13 cellular contexts compared by ENCODE assay signal in the genomic region with DNA sequence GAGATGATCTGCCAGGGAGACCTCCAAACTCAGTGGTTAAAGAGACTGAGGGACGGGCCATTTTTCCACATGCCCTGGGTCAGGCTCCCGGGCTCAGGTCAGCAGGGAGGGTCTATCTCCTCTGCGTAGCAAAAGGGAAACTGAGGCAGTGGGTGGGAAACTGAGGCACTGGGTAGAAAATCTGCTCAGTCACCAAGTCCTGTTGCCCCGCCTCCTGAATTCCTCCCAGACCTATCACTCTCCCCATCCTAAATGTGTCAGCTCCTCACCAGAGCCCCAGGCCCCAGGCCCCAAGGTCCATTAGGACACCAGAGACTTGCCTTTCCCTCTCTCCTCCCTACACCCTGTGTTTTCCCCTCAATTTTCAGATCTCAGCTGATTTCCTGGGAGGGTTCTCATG. TPM values are rescaled to one million over a fixed set of nuclear protein-coding genes. Genes with fewer than 3 reads are reported as not detected.
DNase-seq lines count a peak whose midpoint lies in the region; ATAC-seq and TF ChIP-seq lines count a peak whose summit lies in the region.
"Had no signal": no experiment of that assay in that cellular context is flagged by ENCODE, and none has a peak within 500 bp of the region (broad histone marks: within the 10 kb centered on the region; RNA-seq: fewer than 3 reads in every experiment).

No MANE protein-coding gene starts in this region.

- peaks cover 38% of the 10 kb centered on the region for H3K36me3 ChIP-seq in BE2C
- H3K36me3 ChIP-seq in naive thymus-derived CD4-positive, alpha-beta T cell (ENCODE audit: control insufficient read depth in 2 of 3, insufficient read depth in 3 of 3, low read length in 3 of 3): peaks cover 0 to 39% (median 0%) of the 10 kb centered on the region in 3 experiments

- H3K27ac Mint-ChIP-seq in activated T-helper 2 cell treated with anti-CD3 and anti-CD28 coated beads, Interferon-gamma antibody, Interleukin-2, Interleukin-4, amounts not matched to agents 10 μg/mL and 5 μg/mL and 100 μg/mL, durations not matched to agents 14 hours and 24 hours and 36 hours: no peak overlapping the region
- H3K27ac Mint-ChIP-seq in naive thymus-derived CD4-positive, alpha-beta T cell: peak overlapping the region in 8 of 9 donors; percentile 64 to 95 (median 86)

- intact Hi-C loops in activated T-helper 2 cell treated with anti-CD3 and anti-CD28 coated beads, Interferon-gamma antibody, Interleukin-2, Interleukin-4, amounts not matched to agents 10 μg/mL and 5 μg/mL and 100 μg/mL, durations not matched to agents 14 hours and 24 hours and 36 hours (cut with micrococcal nuclease): no loop called here
- intact Hi-C loops in naive thymus-derived CD4-positive, alpha-beta T cell (cut with micrococcal nuclease): loop anchor here (5.0 to 10.0 kb wide), 4 partner anchors 51 to 1111 kb away; partner anchors contain the start of gene PNPLA6 (in 1 of the 2)

- POLR2A ChIA-PET in naive thymus-derived CD4-positive, alpha-beta T cell (lab: Charles Lee): interaction anchor here (1.1 to 1.8 kb wide), 2 partner anchors 15 to 18 kb away, joined by 3 to 7 read pairs; partner anchors contain the start of genes NDUFA7 and RPS28

- TF ChIP-seq CTCF in BE2C (IDR thresholded peaks at IDR 0.05; ENCODE audit: low read depth, low read length): no peak

- H3K4me1 ChIP-seq in BE2C: peaks cover 3% of the 10 kb centered on the region; the same call in 1 of the 2 replicates
- peaks cover 20 to 22% of the 10 kb centered on the region in 2 donors for H3K4me1 ChIP-seq in naive thymus-derived CD4-positive, alpha-beta T cell (ENCODE audit: control insufficient read depth in 2 of 2, insufficient read depth in 2 of 2, low read length in 2 of 2)

- no peak for ATAC-seq in naive thymus-derived CD4-positive, alpha-beta T cell
- no peak for ATAC-seq in HG02970 (IDR thresholded peaks at IDR 0.05; ENCODE audit: low FRiP score, unreplicated experiment)

- H3K9me3 Mint-ChIP-seq in activated T-helper 2 cell treated with anti-CD3 and anti-CD28 coated beads, Interferon-gamma antibody, Interleukin-2, Interleukin-4, amounts not matched to agents 10 μg/mL and 5 μg/mL and 100 μg/mL, durations not matched to agents 14 hours and 24 hours and 36 hours: no peaks in the 10 kb centered on the region
- H3K9me3 Mint-ChIP-seq in naive thymus-derived CD4-positive, alpha-beta T cell: no peaks in the 10 kb centered on the region

- CTCF ChIA-PET in naive thymus-derived CD4-positive, alpha-beta T cell (lab: Charles Lee): interaction anchor here (0.6 kb wide), 1 partner anchor 271 kb away, joined by 3 read pairs; the partner anchor contains the start of gene MYO1F

- H3K9me3 ChIP-seq in BE2C: no peaks in the 10 kb centered on the region
- H3K9me3 ChIP-seq in naive thymus-derived CD4-positive, alpha-beta T cell (ENCODE audit: control insufficient read depth in 2 of 3, low read length in 3 of 3): no peaks in the 10 kb centered on the region

- peak; percentile 2 for DNase-seq in BE2C
- peak; percentile 10 for DNase-seq in HuH-7.5 (ENCODE audit: low spot score)
- DNase-seq in activated T-helper 2 cell treated with anti-CD3 and anti-CD28 coated beads, Interferon-gamma antibody, Interleukin-2, Interleukin-4, amounts not matched to agents 10 μg/mL and 5 μg/mL and 100 μg/mL, durations not matched to agents 14 hours and 24 hours and 36 hours (ENCODE audit: low spot score): no peak
- DNase-seq in naive thymus-derived CD4-positive, alpha-beta T cell: no peak
- DNase-seq in DMS53 treated with DMSO at 0.1 percent for 48 hours (lab: John Stamatoyannopoulos, UW; ENCODE audit: unreplicated experiment): no peak
- no peak for DNase-seq in NCI-H226
- no peak for DNase-seq in NOMO-1 (lab: John Stamatoyannopoulos, UW; ENCODE audit: unreplicated experiment in 2 of 2)
- DNase-seq: activated T-cell treated with anti-CD3 and anti-CD28 coated beads, Interleukin-2, amount 50 U/mL, for 1 hour; NCI-H510A treated with DMSO at 0.1 percent for 48 hours; nucleus accumbens; stimulated activated CD4-positive, alpha-beta T cell treated with anti-CD3 and anti-CD28 coated beads, Interleukin-4, amount 100 ng/mL, for 1 hour; SW 1271 had no signal

- peaks cover 19% of the 10 kb centered on the region for H3K4me1 Mint-ChIP-seq in activated T-helper 2 cell treated with anti-CD3 and anti-CD28 coated beads, Interferon-gamma antibody, Interleukin-2, Interleukin-4, amounts not matched to agents 10 μg/mL and 5 μg/mL and 100 μg/mL, durations not matched to agents 14 hours and 24 hours and 36 hours (ENCODE audit: low read depth)
- peaks cover 18 to 38% (median 35%) of the 10 kb centered on the region in 7 donors for H3K4me1 Mint-ChIP-seq in naive thymus-derived CD4-positive, alpha-beta T cell

- H3K36me3 Mint-ChIP-seq in activated T-helper 2 cell treated with anti-CD3 and anti-CD28 coated beads, Interferon-gamma antibody, Interleukin-2, Interleukin-4, amounts not matched to agents 10 μg/mL and 5 μg/mL and 100 μg/mL, durations not matched to agents 14 hours and 24 hours and 36 hours (ENCODE audit: low read depth): peaks cover 42% of the 10 kb centered on the region
- H3K36me3 Mint-ChIP-seq in naive thymus-derived CD4-positive, alpha-beta T cell: peaks cover 0 to 8% (median 0%) of the 10 kb centered on the region in 5 donors

- no peak overlapping the region for H3K27ac ChIP-seq in naive thymus-derived CD4-positive, alpha-beta T cell (ENCODE audit: low read depth, low read length)

- peak overlapping the region; percentile 88 for H3K4me3 Mint-ChIP-seq in activated T-helper 2 cell treated with anti-CD3 and anti-CD28 coated beads, Interferon-gamma antibody, Interleukin-2, Interleukin-4, amounts not matched to agents 10 μg/mL and 5 μg/mL and 100 μg/mL, durations not matched to agents 14 hours and 24 hours and 36 hours (ENCODE audit: low read depth)
- peak overlapping the region in 2 of 10 donors; percentile 53 to 95 for H3K4me3 Mint-ChIP-seq in naive thymus-derived CD4-positive, alpha-beta T cell

- no peak overlapping the region for H3K4me3 ChIP-seq in BE2C (ENCODE audit: low read depth, low read length)
- no peak overlapping the region for H3K4me3 ChIP-seq in naive thymus-derived CD4-positive, alpha-beta T cell (ENCODE audit: low read length)

- H3K27me3 ChIP-seq in BE2C: no peaks in the 10 kb centered on the region
- no peaks in the 10 kb centered on the region for H3K27me3 ChIP-seq in naive thymus-derived CD4-positive, alpha-beta T cell (ENCODE audit: control insufficient read depth in 2 of 2, insufficient read depth in 2 of 2, low read length in 2 of 2)

- no peaks in the 10 kb centered on the region for H3K27me3 Mint-ChIP-seq in activated T-helper 2 cell treated with anti-CD3 and anti-CD28 coated beads, Interferon-gamma antibody, Interleukin-2, Interleukin-4, amounts not matched to agents 10 μg/mL and 5 μg/mL and 100 μg/mL, durations not matched to agents 14 hours and 24 hours and 36 hours (ENCODE audit: low read depth)
- H3K27me3 Mint-ChIP-seq in naive thymus-derived CD4-positive, alpha-beta T cell: no peaks in the 10 kb centered on the region

RNA-seq across cellular contexts. Expression of gene CD320, which starts 2.4 kb away (rescaled TPM):
- 287 TPM for polyA plus RNA-seq in BE2C (2012; ENCODE audit: insufficient read depth, insufficient read length, low read depth)
- 90.0 and 90.2 TPM in 2 replicates for total RNA-seq in activated T-helper 2 cell treated with anti-CD3 and anti-CD28 coated beads, Interferon-gamma antibody, Interleukin-2, Interleukin-4, amounts not matched to agents 10 μg/mL and 5 μg/mL and 100 μg/mL, durations not matched to agents 14 hours and 24 hours and 36 hours
- 10 to 100 TPM; 20.5 to 52.0 (median 27.2) TPM for total RNA-seq in naive thymus-derived CD4-positive, alpha-beta T cell
- polyA plus RNA-seq in naive thymus-derived CD4-positive, alpha-beta T cell: 10 to 100 TPM; 42.2 to 44.0 TPM

RNA-seq across cellular contexts. Expression of gene NDUFA7, which starts 15.4 kb away (rescaled TPM):
- polyA plus RNA-seq in BE2C (2012; ENCODE audit: insufficient read depth, insufficient read length, low read depth): 211 TPM
- 48.6 and 54.5 TPM in 2 replicates for total RNA-seq in activated T-helper 2 cell treated with anti-CD3 and anti-CD28 coated beads, Interferon-gamma antibody, Interleukin-2, Interleukin-4, amounts not matched to agents 10 μg/mL and 5 μg/mL and 100 μg/mL, durations not matched to agents 14 hours and 24 hours and 36 hours
- 10 to 100 TPM; 16.8 to 50.3 (median 30.0) TPM for total RNA-seq in naive thymus-derived CD4-positive, alpha-beta T cell
- polyA plus RNA-seq in naive thymus-derived CD4-positive, alpha-beta T cell: 100 to 1,000 TPM; 108 to 121 TPM

RNA-seq across cellular contexts. Expression of gene RPS28, which starts 15.5 kb away (rescaled TPM):
- polyA plus RNA-seq in BE2C (2012; ENCODE audit: insufficient read depth, insufficient read length, low read depth): 1,781 TPM
- total RNA-seq in activated T-helper 2 cell treated with anti-CD3 and anti-CD28 coated beads, Interferon-gamma antibody, Interleukin-2, Interleukin-4, amounts not matched to agents 10 μg/mL and 5 μg/mL and 100 μg/mL, durations not matched to agents 14 hours and 24 hours and 36 hours: 1,945 and 1,967 TPM in 2 replicates
- 1,000 to 10,000 TPM; 2,319 to 4,111 (median 3,327) TPM for total RNA-seq in naive thymus-derived CD4-positive, alpha-beta T cell
- polyA plus RNA-seq in naive thymus-derived CD4-positive, alpha-beta T cell: 1,000 to 10,000 TPM; 3,564 to 3,677 TPM

RNA-seq across cellular contexts. Expression of gene KANK3, which starts 37.3 kb away (rescaled TPM):
- polyA plus RNA-seq in BE2C (2012; ENCODE audit: insufficient read depth, insufficient read length, low read depth): not detected
- total RNA-seq in activated T-helper 2 cell treated with anti-CD3 and anti-CD28 coated beads, Interferon-gamma antibody, Interleukin-2, Interleukin-4, amounts not matched to agents 10 μg/mL and 5 μg/mL and 100 μg/mL, durations not matched to agents 14 hours and 24 hours and 36 hours: 0.89 and 1.7 TPM in 2 replicates
- 1 to 10 TPM; 1.3 to 4.4 (median 1.8) TPM for total RNA-seq in naive thymus-derived CD4-positive, alpha-beta T cell
- polyA plus RNA-seq in naive thymus-derived CD4-positive, alpha-beta T cell: under 1 TPM; 0.52 to 0.72 TPM

RNA-seq across cellular contexts. Expression of gene ANGPTL4, which starts 58.2 kb away (rescaled TPM):
- polyA plus RNA-seq in BE2C (2012; ENCODE audit: insufficient read depth, insufficient read length, low read depth): 14.4 TPM
- total RNA-seq in activated T-helper 2 cell treated with anti-CD3 and anti-CD28 coated beads, Interferon-gamma antibody, Interleukin-2, Interleukin-4, amounts not matched to agents 10 μg/mL and 5 μg/mL and 100 μg/mL, durations not matched to agents 14 hours and 24 hours and 36 hours: 7.1 and 7.4 TPM in 2 replicates
- 1 to 10 TPM in 1 of 5 experiments, not detected in 4; 1.1 TPM for total RNA-seq in naive thymus-derived CD4-positive, alpha-beta T cell
- polyA plus RNA-seq in naive thymus-derived CD4-positive, alpha-beta T cell: not detected

Comparison
In these comparisons a context has a peak if more than half of its experiments do, and no peak if none do; other contexts are left out.
1. DNase-seq: peak in BE2C (single experiment) and HuH-7.5 (single experiment); none in activated T-helper 2 cell treated with anti-CD3 and anti-CD28 coated beads, Interferon-gamma antibody, Interleukin-2, Interleukin-4, amounts not matched to agents 10 μg/mL and 5 μg/mL and 100 μg/mL, durations not matched to agents 14 hours and 24 hours and 36 hours (single experiment), naive thymus-derived CD4-positive, alpha-beta T cell (0 of 9), DMS53 treated with DMSO at 0.1 percent for 48 hours (single experiment), NCI-H226 (single experiment) and NOMO-1 (0 of 2).